ENCODE assay signal across 13 cellular contexts in the genomic region with DNA sequence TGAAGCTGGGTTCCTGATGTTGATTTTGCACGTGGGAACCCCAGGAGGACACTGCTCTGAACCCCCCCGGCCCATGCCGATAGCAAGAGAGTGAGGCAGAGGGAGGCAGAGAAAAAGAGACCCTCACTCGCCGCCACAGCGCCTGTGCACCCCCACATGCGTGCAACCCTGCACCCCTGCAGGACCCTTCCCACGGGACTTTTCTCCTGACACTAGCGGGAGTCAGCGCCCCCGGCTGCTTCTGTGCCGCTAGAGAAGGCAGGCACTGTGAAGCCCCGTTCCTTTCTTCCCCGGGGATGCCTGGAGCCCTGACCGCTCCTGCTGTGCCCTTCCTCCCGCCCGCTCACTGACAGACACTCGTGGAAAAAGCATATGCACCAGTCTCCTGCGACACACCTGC.
A peak's percentile ranks its signal among the peaks of the same experiment; 100 is the strongest.
DNase-seq lines count a peak whose midpoint lies in the region; ATAC-seq, FAIRE-seq and TF ChIP-seq lines count a peak whose summit lies in the region.
"Had no signal": no experiment of that assay in that cellular context is flagged by ENCODE, and none has a peak within 500 bp of the region (broad histone marks: within the 10 kb centered on the region; RNA-seq: fewer than 3 reads in every experiment).

No MANE protein-coding gene starts in this region.

- TF ChIP-seq POLR2A in GM18505 (IDR thresholded peaks at IDR 0.05; ENCODE audit: borderline replicate concordance, extremely low read depth, insufficient read depth, insufficient read length) (no peak), GM12878 (IDR thresholded peaks at IDR 0.05; ENCODE audit: low read depth, low read length) (no peak)

- RAD21 ChIA-PET in GM12878 (lab: Charles Lee; ENCODE audit: unreplicated experiment) = interaction anchor here (0.7 to 1.3 kb wide), 4 partner anchors 14 to 407 kb away, joined by 3 to 4 read pairs (median 4); no protein-coding TSS in a partner anchor

- no peaks in the 10 kb centered on the region for H4K20me1 ChIP-seq in GM12878 (ENCODE audit: control insufficient read depth, insufficient read depth)

- CTCF ChIA-PET in GM12878 (lab: Yijun Ruan, JAX) = interaction anchor here (0.6 to 1.7 kb wide), 5 partner anchors 12 to 465 kb away, joined by 3 to 8 read pairs (median 4); no protein-coding TSS in a partner anchor

- POLR2A ChIA-PET in GM12878 (lab: Charles Lee) = interaction anchor here (0.5 kb wide), 1 partner anchor 513 kb away, joined by 5 read pairs; no protein-coding TSS in a partner anchor

- H3K4me3 ChIP-seq in GM12878 = peak overlapping the region; percentile 53; the same call in 1 of the 2 replicates
- H3K4me3 ChIP-seq: GM23248 had no signal

- no peak for TF ChIP-seq EP300 in GM12878 (IDR thresholded peaks at IDR 0.05; ENCODE audit: borderline replicate concordance in 1 of 2, control insufficient read depth in 1 of 2, low read depth in 2 of 2, low read length in 2 of 2)

- WGBS in GM12878 (ENCODE audit: insufficient coverage, insufficient replicate concordance, low lambda C conversion rate, missing lambda C conversion rate) = 3% methylated on average over 19 of the region's 19 CpGs

- H3K4me2 ChIP-seq in GM12878 (ENCODE audit: control insufficient read depth, insufficient read depth) = peak overlapping the region; percentile 88

- TF ChIP-seq CTCF in GM12878 (IDR thresholded peaks at IDR 0.05 in 2 of 3, conservative IDR thresholded peaks at IDR 0.05 in 1 of 3; ENCODE audit: control insufficient read depth in 2 of 3, extremely low read depth in 1 of 3, insufficient read depth in 1 of 3, low read depth in 3 of 3, low read length in 3 of 3) = no peak

- intact Hi-C loops in GM12878 (cut with micrococcal nuclease; ENCODE audit: unreplicated experiment) = loop anchor here (10.0 kb wide), 1 partner anchor 459 kb away; a partner anchor contains a TSS

- H3K9ac ChIP-seq in GM12878 (ENCODE audit: control insufficient read depth, insufficient read depth, low read length) = peak overlapping the region; percentile 51
- H3K9ac ChIP-seq: GM23248 had no signal

- DNase-seq in GM12878 (ENCODE audit: low read depth, low spot score) = no peak
- DNase-seq in middle frontal gyrus (ENCODE audit: extremely low spot score, low spot score) = no peak
- DNase-seq in C1 segment of cervical spinal cord (lab: John Stamatoyannopoulos, UW) = no peak
- no peak for DNase-seq in activated effector memory CD4-positive, alpha-beta T cell treated with Interleukin-2 at 50 U/mL for 16 hours
- DNase-seq in NCI-H774 (lab: John Stamatoyannopoulos, UW) = no peak
- DNase-seq: activated CD4-positive, alpha-beta T cell treated with anti-CD3 and anti-CD28 coated beads for 48 hours; CD8-positive, alpha-beta memory T cell; effector CD4-positive, alpha-beta T cell; GM23248 had no signal

- ATAC-seq in GM18505 (IDR thresholded peaks at IDR 0.05; ENCODE audit: unreplicated experiment) (peak; percentile 23), GM21423 (IDR thresholded peaks at IDR 0.05; ENCODE audit: unreplicated experiment) (peak; percentile 4), HG03064 (IDR thresholded peaks at IDR 0.05; ENCODE audit: low read depth, unreplicated experiment) (peak; percentile 23), GM12878 (peak; percentile 53)

- TF ChIP-seq RAD21 in GM12878 (IDR thresholded peaks at IDR 0.05; ENCODE audit: insufficient read depth, low read depth, low read length) = no peak

- SMC1A ChIA-PET in GM12878 (lab: Charles Lee; ENCODE audit: uncharacterized antibody, unreplicated experiment) = interaction anchor here (0.7 to 1.7 kb wide), 4 partner anchors 22 to 457 kb away, joined by 3 to 4 read pairs (median 3); no protein-coding TSS in a partner anchor

- peaks cover 32% of the 10 kb centered on the region for H3K4me1 ChIP-seq in GM12878 (ENCODE audit: control insufficient read depth, insufficient read depth, low read length)

- no TSS peak for BruUV-seq in GM12878 (replicated peaks; lab: Mats Ljungman, UMichigan)

- H3K79me2 ChIP-seq in GM12878 (ENCODE audit: control insufficient read depth, insufficient read depth, low read length) = no peaks in the 10 kb centered on the region

- no peaks in the 10 kb centered on the region for H3K9me3 ChIP-seq in GM12878 (replicated peaks; ENCODE audit: control insufficient read depth, insufficient read depth, low read length)

- no peak for FAIRE-seq in GM12878 (lab: Jason Lieb, UNC)
- FAIRE-seq: RCC 7860 had no signal

- no peaks in the 10 kb centered on the region for H3K27me3 ChIP-seq in GM12878 (replicated peaks in 1 of 2; ENCODE audit: control insufficient read depth in 2 of 2, insufficient read depth in 2 of 2, low read length in 1 of 2)

- in situ Hi-C loops in GM12878 (cut with MboI) = no loop called here

- H3K36me3 ChIP-seq in GM12878 (ENCODE audit: control insufficient read depth in 2 of 2, insufficient read depth in 2 of 2, low read length in 1 of 2) = peaks cover 0 to 12% of the 10 kb centered on the region in 2 experiments; a peak in 2 of 4 replicates

- H3K27ac ChIP-seq in GM12878 (ENCODE audit: control insufficient read depth, insufficient read depth) = peak overlapping the region; percentile 74
- H3K27ac ChIP-seq: GM23248 had no signal

- H2AFZ ChIP-seq in GM12878 (ENCODE audit: control insufficient read depth, low read depth, low read length) = peak overlapping the region; percentile 38; the same call in 1 of the 2 replicates
- H2AFZ ChIP-seq: GM23248 had no signal

TF ChIP-seq in GM12878, 131 proteins besides CTCF, POLR2A, EP300 and RAD21:
- TF ChIP-seq, protein P1, sequence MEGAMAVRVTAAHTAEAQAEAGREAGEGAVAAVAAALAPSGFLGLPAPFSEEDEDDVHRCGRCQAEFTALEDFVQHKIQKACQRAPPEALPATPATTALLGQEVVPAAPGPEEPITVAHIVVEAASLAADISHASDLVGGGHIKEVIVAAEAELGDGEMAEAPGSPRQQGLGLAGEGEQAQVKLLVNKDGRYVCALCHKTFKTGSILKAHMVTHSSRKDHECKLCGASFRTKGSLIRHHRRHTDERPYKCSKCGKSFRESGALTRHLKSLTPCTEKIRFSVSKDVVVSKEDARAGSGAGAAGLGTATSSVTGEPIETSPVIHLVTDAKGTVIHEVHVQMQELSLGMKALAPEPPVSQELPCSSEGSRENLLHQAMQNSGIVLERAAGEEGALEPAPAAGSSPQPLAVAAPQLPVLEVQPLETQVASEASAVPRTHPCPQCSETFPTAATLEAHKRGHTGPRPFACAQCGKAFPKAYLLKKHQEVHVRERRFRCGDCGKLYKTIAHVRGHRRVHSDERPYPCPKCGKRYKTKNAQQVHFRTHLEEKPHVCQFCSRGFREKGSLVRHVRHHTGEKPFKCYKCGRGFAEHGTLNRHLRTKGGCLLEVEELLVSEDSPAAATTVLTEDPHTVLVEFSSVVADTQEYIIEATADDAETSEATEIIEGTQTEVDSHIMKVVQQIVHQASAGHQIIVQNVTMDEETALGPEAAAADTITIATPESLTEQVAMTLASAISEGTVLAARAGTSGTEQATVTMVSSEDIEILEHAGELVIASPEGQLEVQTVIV (IDR thresholded peaks at IDR 0.05; ENCODE audit: borderline replicate concordance, partially characterized antibody) = no peak
- TF ChIP-seq IKZF1 (conservative IDR thresholded peaks at IDR 0.05) = 0 out of 2 replicates have a peak, but pooled peaks have one; percentile 7
- TF ChIP-seq DPF2 (IDR thresholded peaks at IDR 0.05) = 0 out of 2 replicates have a peak, but pooled peaks have one; percentile 47
- TF ChIP-seq FOXM1 (IDR thresholded peaks at IDR 0.05; ENCODE audit: low read depth, low read length) = no peak
- 0 out of 3 replicates have a peak, but pooled peaks of 1 of the 2 experiments have one; percentile 5 for TF ChIP-seq EGR1 (IDR thresholded peaks at IDR 0.05; ENCODE audit: borderline replicate concordance in 1 of 2, low read depth in 2 of 2, low read length in 2 of 2)
- TF ChIP-seq MEF2B (IDR thresholded peaks at IDR 0.05; ENCODE audit: partially characterized antibody, poor library complexity, severe bottlenecking) = peak; percentile 32
- no peak for TF ChIP-seq KLF5 (IDR thresholded peaks at IDR 0.05; ENCODE audit: partially characterized antibody)
- TF ChIP-seq HCFC1 (IDR thresholded peaks at IDR 0.05; ENCODE audit: low read length) = no peak
- no peak for TF ChIP-seq TCF3 (IDR thresholded peaks at IDR 0.05; ENCODE audit: borderline replicate concordance, insufficient read depth, low read depth, low read length)
- TF ChIP-seq MTA2 (IDR thresholded peaks at IDR 0.05; ENCODE audit: low read depth) = 0 out of 2 replicates have a peak, but pooled peaks have one; percentile 7
